1 cellular context compared by ENCODE assay signal in genomic region chr1:78760858-78761257, GRCh38.
TF ChIP-seq lines count a peak whose summit lies in the region.

No MANE protein-coding gene starts in this region.

TF ChIP-seq in IMR-90, 13 proteins besides CTCF, POLR2A, EP300 and RAD21:
- TF ChIP-seq ELK1 (IDR thresholded peaks at IDR 0.05; ENCODE audit: borderline replicate concordance, low read depth, low read length) = no peak
- no peak for TF ChIP-seq RCOR1 (IDR thresholded peaks at IDR 0.05; ENCODE audit: insufficient replicate concordance, low read length)
- no peak for TF ChIP-seq RFX5 (IDR thresholded peaks at IDR 0.05; ENCODE audit: low read depth, low read length)
- TF ChIP-seq CEBPB (IDR thresholded peaks at IDR 0.05; ENCODE audit: low read depth, low read length) = no peak
- TF ChIP-seq BHLHE40 (IDR thresholded peaks at IDR 0.05; ENCODE audit: low read depth, low read length) = no peak
- no peak for TF ChIP-seq CHD1 (IDR thresholded peaks at IDR 0.05; ENCODE audit: low read depth, low read length)
- TF ChIP-seq MAFK (IDR thresholded peaks at IDR 0.05; ENCODE audit: low read depth, low read length) = no peak
- no peak for TF ChIP-seq SMC3 (IDR thresholded peaks at IDR 0.05; ENCODE audit: low read depth, low read length)
- TF ChIP-seq FOS (IDR thresholded peaks at IDR 0.05; ENCODE audit: low read depth, low read length) = no peak
- no peak for TF ChIP-seq NFE2L2 (IDR thresholded peaks at IDR 0.05; ENCODE audit: low read depth, low read length)
- no peak for TF ChIP-seq MXI1 (IDR thresholded peaks at IDR 0.05; ENCODE audit: borderline replicate concordance, low read depth, low read length)
- TF ChIP-seq MAZ (IDR thresholded peaks at IDR 0.05; ENCODE audit: borderline replicate concordance, low read depth, low read length) = no peak
- no peak for TF ChIP-seq USF2 (IDR thresholded peaks at IDR 0.05; ENCODE audit: low read depth, low read length)
